Comparison of ENCODE assay signal across 17 cellular contexts in genomic region chrY:8351241-8351640, GRCh38.
DNase-seq lines count a peak whose midpoint lies in the region; ATAC-seq lines count a peak whose summit lies in the region.
"Had no signal": no experiment of that assay in that cellular context is flagged by ENCODE, and none has a peak within 500 bp of the region (broad histone marks: within the 10 kb centered on the region; RNA-seq: fewer than 3 reads in every experiment).

No MANE protein-coding gene starts in this region.

- H3K4me1 ChIP-seq in mesendoderm (ENCODE audit: control insufficient read depth, low read depth, low read length) (no peaks in the 10 kb centered on the region), neuronal stem cell (ENCODE audit: control insufficient read depth in 2 of 2, insufficient read depth in 1 of 2, low read depth in 1 of 2, low read length in 2 of 2) (no peaks in the 10 kb centered on the region)
- no peaks in the 10 kb centered on the region for H3K4me1 ChIP-seq in naive thymus-derived CD4-positive, alpha-beta T cell (ENCODE audit: control insufficient read depth in 2 of 2, insufficient read depth in 2 of 2, low read length in 2 of 2)
- H3K4me1 ChIP-seq: BLaER1, Caco-2 had no signal

- H3K4me3 ChIP-seq in mesendoderm (ENCODE audit: low read length) (no peak overlapping the region), neuronal stem cell (ENCODE audit: low read length in 2 of 2) (no peak overlapping the region)
- H3K4me3 ChIP-seq in naive thymus-derived CD4-positive, alpha-beta T cell (ENCODE audit: low read length): no peak overlapping the region
- H3K4me3 ChIP-seq: BLaER1, GM23248 had no signal

- no peaks in the 10 kb centered on the region for H3K4me1 Mint-ChIP-seq in naive thymus-derived CD4-positive, alpha-beta T cell
- H3K4me1 Mint-ChIP-seq: B cell; CD4-positive, CD25-positive, alpha-beta regulatory T cell; H9 had no signal

- no peak overlapping the region for H2BK5ac ChIP-seq in mesendoderm (ENCODE audit: low read length)
- H2BK5ac ChIP-seq in neuronal stem cell (ENCODE audit: low read length): no peak overlapping the region

- no peaks in the 10 kb centered on the region for H3K27me3 ChIP-seq in mesendoderm (ENCODE audit: insufficient read depth, low read length, poor library complexity)
- H3K27me3 ChIP-seq in neuronal stem cell (ENCODE audit: control insufficient read depth in 3 of 3, insufficient read depth in 3 of 3, low read depth in 1 of 3, low read length in 3 of 3): no peaks in the 10 kb centered on the region
- no peaks in the 10 kb centered on the region for H3K27me3 ChIP-seq in naive thymus-derived CD4-positive, alpha-beta T cell (ENCODE audit: control insufficient read depth in 2 of 2, insufficient read depth in 2 of 2, low read length in 2 of 2)
- H3K27me3 ChIP-seq: BLaER1 had no signal

- H3K27ac ChIP-seq in mesendoderm (ENCODE audit: low read depth, low read length) (no peak overlapping the region), neuronal stem cell (replicated peaks; ENCODE audit: low read length) (no peak overlapping the region)
- H3K27ac ChIP-seq in naive thymus-derived CD4-positive, alpha-beta T cell (ENCODE audit: low read depth, low read length): no peak overlapping the region
- H3K27ac ChIP-seq: BLaER1, C4-2B, GM23248 had no signal

- no peak overlapping the region for H3K4me3 Mint-ChIP-seq in naive thymus-derived CD4-positive, alpha-beta T cell
- H3K4me3 Mint-ChIP-seq: B cell; CD4-positive, CD25-positive, alpha-beta regulatory T cell; CD8-positive, alpha-beta T cell; H9 had no signal

- intact Hi-C loops in naive thymus-derived CD4-positive, alpha-beta T cell (cut with micrococcal nuclease): no loop called here

- no peak overlapping the region for H2BK120ac ChIP-seq in mesendoderm (ENCODE audit: low read depth, low read length)
- no peak overlapping the region for H2BK120ac ChIP-seq in neuronal stem cell (ENCODE audit: low read depth, low read length)

- no peak overlapping the region for H3K56ac ChIP-seq in mesendoderm (ENCODE audit: low read length)

- H2AK5ac ChIP-seq in mesendoderm (ENCODE audit: low read length): no peak overlapping the region
- no peak overlapping the region for H2AK5ac ChIP-seq in neuronal stem cell (ENCODE audit: low read depth, low read length)

- POLR2A ChIA-PET in naive thymus-derived CD4-positive, alpha-beta T cell (lab: Charles Lee): no interaction called here

- H3K36me3 ChIP-seq in mesendoderm (ENCODE audit: control insufficient read depth, insufficient read depth, low read length) (no peaks in the 10 kb centered on the region), neuronal stem cell (replicated peaks in 1 of 2; ENCODE audit: control insufficient read depth in 2 of 2, insufficient read depth in 2 of 2, low read length in 2 of 2) (no peaks in the 10 kb centered on the region)
- no peaks in the 10 kb centered on the region for H3K36me3 ChIP-seq in naive thymus-derived CD4-positive, alpha-beta T cell (ENCODE audit: control insufficient read depth in 2 of 3, insufficient read depth in 3 of 3, low read length in 3 of 3)
- H3K36me3 ChIP-seq: BLaER1 had no signal

- no peaks in the 10 kb centered on the region for H3K36me3 Mint-ChIP-seq in naive thymus-derived CD4-positive, alpha-beta T cell
- H3K36me3 Mint-ChIP-seq: CD4-positive, CD25-positive, alpha-beta regulatory T cell; CD8-positive, alpha-beta T cell had no signal

- H2BK12ac ChIP-seq in neuronal stem cell (ENCODE audit: low read length): no peak overlapping the region

- DNase-seq in NCI-H226: peak; percentile 18
- DNase-seq in glomerular visceral epithelial cell (ENCODE audit: extremely low spot score): peak; percentile 46
- DNase-seq in mesendoderm: peak; percentile 38
- no peak for DNase-seq in neuronal stem cell (ENCODE audit: low spot score)
- no peak for DNase-seq in naive thymus-derived CD4-positive, alpha-beta T cell
- DNase-seq in activated effector memory CD4-positive, alpha-beta T cell treated with anti-CD3 and anti-CD28 coated beads, Interleukin-2, amount 50 U/mL, for 16 hours: no peak
- DNase-seq: Caco-2; CD4-positive, CD25-positive, alpha-beta regulatory T cell; CD8-positive, alpha-beta T cell; DMS153; DND-41; GM23248; H9 had no signal

- no peak overlapping the region for H3K9ac ChIP-seq in mesendoderm (ENCODE audit: low read length)
- H3K9ac ChIP-seq in neuronal stem cell (ENCODE audit: low read depth, low read length, poor library complexity): no peak overlapping the region
- H3K9ac ChIP-seq: BLaER1, GM23248 had no signal

- no peak overlapping the region for H4K91ac ChIP-seq in neuronal stem cell (ENCODE audit: low read depth, low read length, poor library complexity)

- H3K27me3 Mint-ChIP-seq in naive thymus-derived CD4-positive, alpha-beta T cell: no peaks in the 10 kb centered on the region
- H3K27me3 Mint-ChIP-seq: B cell; CD4-positive, CD25-positive, alpha-beta regulatory T cell had no signal

- no peak overlapping the region for H3K14ac ChIP-seq in neuronal stem cell (ENCODE audit: low read length)

- H4K5ac ChIP-seq in mesendoderm (ENCODE audit: low read length): no peak overlapping the region

- no CpG with 5 or more reads among the region's 1 CpG for WGBS in mesendoderm (ENCODE audit: extremely low coverage, insufficient coverage, low lambda C conversion rate)
- no CpG with 5 or more reads among the region's 1 CpG for WGBS in neuronal stem cell (ENCODE audit: extremely low coverage in 2 of 2, insufficient read length in 2 of 2, insufficient replicate concordance in 1 of 2), 2 donors

- no peak overlapping the region for H3K23ac ChIP-seq in mesendoderm (ENCODE audit: low read length)
- no peak overlapping the region for H3K23ac ChIP-seq in neuronal stem cell (ENCODE audit: low read depth, low read length, poor library complexity)

- ATAC-seq in naive thymus-derived CD4-positive, alpha-beta T cell: no peak
- ATAC-seq: CD8-positive, alpha-beta T cell; HCT116 had no signal

- H4K8ac ChIP-seq in mesendoderm (ENCODE audit: low read depth, low read length) (no peak overlapping the region), neuronal stem cell (ENCODE audit: low read depth, low read length) (no peak overlapping the region)

- peaks cover 0 to 10% (median 0%) of the 10 kb centered on the region in 11 donors for H3K9me3 Mint-ChIP-seq in naive thymus-derived CD4-positive, alpha-beta T cell
- H3K9me3 Mint-ChIP-seq: CD4-positive, CD25-positive, alpha-beta regulatory T cell; CD8-positive, alpha-beta T cell; H9 had no signal

- H3K79me1 ChIP-seq in mesendoderm (ENCODE audit: low read length) (no peaks in the 10 kb centered on the region), neuronal stem cell (ENCODE audit: low read depth, low read length) (no peaks in the 10 kb centered on the region)

- H3K4me2 ChIP-seq in mesendoderm (ENCODE audit: low read length): no peak overlapping the region
- no peak overlapping the region for H3K4me2 ChIP-seq in neuronal stem cell (ENCODE audit: insufficient read depth, low read length, poor library complexity, severe bottlenecking)
- H3K4me2 ChIP-seq: BLaER1 had no signal

- CTCF ChIA-PET in naive thymus-derived CD4-positive, alpha-beta T cell (lab: Charles Lee): no interaction called here

- H2BK15ac ChIP-seq in mesendoderm (replicated peaks; ENCODE audit: low read depth): no peak overlapping the region
- no peak overlapping the region for H2BK15ac ChIP-seq in neuronal stem cell (ENCODE audit: low read length)

- no peak overlapping the region for H3K18ac ChIP-seq in mesendoderm (ENCODE audit: low read length)
- H3K18ac ChIP-seq in neuronal stem cell (ENCODE audit: low read length): no peak overlapping the region

- H3K27ac Mint-ChIP-seq in naive thymus-derived CD4-positive, alpha-beta T cell: no peak overlapping the region
- H3K27ac Mint-ChIP-seq: B cell; CD4-positive, CD25-positive, alpha-beta regulatory T cell; CD8-positive, alpha-beta T cell; H9 had no signal

- no peak overlapping the region for H3K4ac ChIP-seq in mesendoderm (ENCODE audit: low read depth, low read length)
- no peak overlapping the region for H3K4ac ChIP-seq in neuronal stem cell (ENCODE audit: low read length)

- no peaks in the 10 kb centered on the region for H3K79me2 ChIP-seq in mesendoderm (ENCODE audit: control insufficient read depth, insufficient read depth, low read length)

- H2AFZ ChIP-seq in neuronal stem cell (ENCODE audit: low read length): no peak overlapping the region
- H2AFZ ChIP-seq: GM23248 had no signal

- H3K9me3 ChIP-seq in neuronal stem cell (replicated peaks in 1 of 2; ENCODE audit: control insufficient read depth in 2 of 2, insufficient read depth in 1 of 2, low read depth in 1 of 2, low read length in 2 of 2): peaks cover 0 to 2% of the 10 kb centered on the region in 2 donors
- no peaks in the 10 kb centered on the region for H3K9me3 ChIP-seq in naive thymus-derived CD4-positive, alpha-beta T cell (ENCODE audit: control insufficient read depth in 2 of 3, low read length in 3 of 3)
- H3K9me3 ChIP-seq: BLaER1, Caco-2 had no signal

Comparison
In these comparisons a context has a peak if more than half of its experiments do, and no peak if none do; other contexts are left out.
1. DNase-seq: peak in NCI-H226 (single experiment), glomerular visceral epithelial cell (single experiment) and mesendoderm (single experiment); none in neuronal stem cell (single experiment), naive thymus-derived CD4-positive, alpha-beta T cell (0 of 9) and activated effector memory CD4-positive, alpha-beta T cell treated with anti-CD3 and anti-CD28 coated beads, Interleukin-2, amount 50 U/mL, for 16 hours (single experiment).